8 cellular contexts compared by ENCODE assay signal in genomic region chr16:85564277-85565051, GRCh38. TPM values are rescaled to one million over a fixed set of nuclear protein-coding genes. Genes with fewer than 3 reads are reported as not detected.
DNase-seq lines count a peak whose midpoint lies in the region; ATAC-seq and TF ChIP-seq lines count a peak whose summit lies in the region.

No MANE protein-coding gene starts in this region.

- no peak overlapping the region for H3K4me2 ChIP-seq in hepatocyte

- POLR2A ChIA-PET in activated CD4-positive, alpha-beta memory T cell treated with anti-CD3 and anti-CD28 coated beads for 36 hours (lab: Charles Lee) = interaction anchor here (2.5 kb wide), 1 partner anchor 10 kb away, joined by 20 read pairs; no protein-coding TSS in a partner anchor

- ATAC-seq in GM19452 (IDR thresholded peaks at IDR 0.05; ENCODE audit: unreplicated experiment) = no peak

- peaks cover 2% of the 10 kb centered on the region for H3K36me3 Mint-ChIP-seq in activated CD4-positive, alpha-beta memory T cell treated with anti-CD3 and anti-CD28 coated beads for 36 hours

- no peaks in the 10 kb centered on the region for H3K27me3 Mint-ChIP-seq in activated CD4-positive, alpha-beta memory T cell treated with anti-CD3 and anti-CD28 coated beads for 36 hours

- intact Hi-C loops in activated CD4-positive, alpha-beta memory T cell treated with anti-CD3 and anti-CD28 coated beads for 36 hours (cut with micrococcal nuclease) = no loop called here

- H3K36me3 ChIP-seq in hepatocyte (replicated peaks; ENCODE audit: insufficient read depth, low read depth) (no peaks in the 10 kb centered on the region), subcutaneous abdominal adipose tissue (ENCODE audit: control insufficient read depth in 5 of 5, insufficient read depth in 5 of 5, low read length in 5 of 5) (peaks cover 0 to 2% (median 0%) of the 10 kb centered on the region in 5 donors)

- peak overlapping the region; percentile 22 to 68 (median 61) for H3K9ac ChIP-seq in subcutaneous abdominal adipose tissue (ENCODE audit: low read length in 5 of 5)

- DNase-seq in NCI-H82 (lab: John Stamatoyannopoulos, UW) (peak; percentile 50), NCI-H82 treated with DMSO at 0.1 percent for 48 hours (lab: John Stamatoyannopoulos, UW; ENCODE audit: unreplicated experiment) (no peak), hepatocyte (ENCODE audit: low spot score) (no peak), NCI-H2081 (lab: John Stamatoyannopoulos, UW) (no peak), cortex of kidney (lab: John Stamatoyannopoulos, UW) (no peak)
- peak; percentile 82 for DNase-seq in activated CD4-positive, alpha-beta memory T cell treated with anti-CD3 and anti-CD28 coated beads for 36 hours

- peak; percentile 45 for TF ChIP-seq CTCF in hepatocyte (IDR thresholded peaks at IDR 0.05; ENCODE audit: poor library complexity)

- peaks cover 97% of the 10 kb centered on the region for H3K79me2 ChIP-seq in hepatocyte

- CTCF ChIA-PET in activated CD4-positive, alpha-beta memory T cell treated with anti-CD3 and anti-CD28 coated beads for 36 hours (lab: Charles Lee) = interaction anchor here (1.6 to 2.8 kb wide), 3 partner anchors 11 to 52 kb away, joined by 7 to 30 read pairs (median 15); no protein-coding TSS in a partner anchor

- H3K4me1 ChIP-seq in hepatocyte (ENCODE audit: insufficient read depth) (peaks cover 52% of the 10 kb centered on the region), subcutaneous abdominal adipose tissue (ENCODE audit: control insufficient read depth in 5 of 5, insufficient read depth in 5 of 5, low read length in 5 of 5) (peaks cover 36 to 97% (median 93%) of the 10 kb centered on the region in 5 donors)

- 91% methylated on average over 16 of the region's 16 CpGs for WGBS in hepatocyte (ENCODE audit: low lambda C conversion rate, missing lambda C conversion rate)

- H4K20me1 ChIP-seq in hepatocyte (ENCODE audit: insufficient read depth, poor library complexity, severe bottlenecking) = peaks cover 65% of the 10 kb centered on the region

- no peaks in the 10 kb centered on the region for H3K9me2 ChIP-seq in hepatocyte (replicated peaks; ENCODE audit: insufficient read depth)

- no peaks in the 10 kb centered on the region for H3K27me3 ChIP-seq in hepatocyte
- H3K27me3 ChIP-seq in subcutaneous abdominal adipose tissue (ENCODE audit: control insufficient read depth in 5 of 5, insufficient read depth in 4 of 5, low read length in 5 of 5) = no peaks in the 10 kb centered on the region

- H3K4me1 Mint-ChIP-seq in activated CD4-positive, alpha-beta memory T cell treated with anti-CD3 and anti-CD28 coated beads for 36 hours (ENCODE audit: low read depth) = peaks cover 45% of the 10 kb centered on the region

- no peak overlapping the region for H3K27ac Mint-ChIP-seq in activated CD4-positive, alpha-beta memory T cell treated with anti-CD3 and anti-CD28 coated beads for 36 hours

- H3K27ac ChIP-seq in hepatocyte = no peak overlapping the region
- H3K27ac ChIP-seq in subcutaneous abdominal adipose tissue (ENCODE audit: low read depth, low read length) = peak overlapping the region; percentile 98

- no peak overlapping the region for H3K4me3 Mint-ChIP-seq in activated CD4-positive, alpha-beta memory T cell treated with anti-CD3 and anti-CD28 coated beads for 36 hours

- H3K4me3 ChIP-seq in hepatocyte = no peak overlapping the region
- H3K4me3 ChIP-seq in subcutaneous abdominal adipose tissue (ENCODE audit: low read depth in 1 of 5, low read length in 5 of 5) = peak overlapping the region; percentile 41 to 51 (median 47)

- H2AFZ ChIP-seq in hepatocyte = no peak overlapping the region

- peaks cover 7% of the 10 kb centered on the region for H3K9me3 Mint-ChIP-seq in activated CD4-positive, alpha-beta memory T cell treated with anti-CD3 and anti-CD28 coated beads for 36 hours

- H3K9me3 ChIP-seq in hepatocyte (ENCODE audit: low read depth) = no peaks in the 10 kb centered on the region
- peaks cover 0 to 6% (median 4%) of the 10 kb centered on the region in 5 donors for H3K9me3 ChIP-seq in subcutaneous abdominal adipose tissue (ENCODE audit: control insufficient read depth in 5 of 5, low read length in 5 of 5)

RNA-seq across cellular contexts. Expression of gene GSE1, which starts 48.7 kb away (rescaled TPM):
- 10 to 100 TPM; 15.3 to 16.0 TPM for total RNA-seq in activated CD4-positive, alpha-beta memory T cell treated with anti-CD3 and anti-CD28 coated beads for 36 hours
- 32.8 and 43.5 TPM in 2 replicates for total RNA-seq in hepatocyte
- polyA plus RNA-seq in hepatocyte = 27.9 and 33.1 TPM in 2 replicates

Comparison
In these comparisons a context has a peak if more than half of its experiments do, and no peak if none do; other contexts are left out.
1. DNase-seq: peak in NCI-H82 (single experiment) and activated CD4-positive, alpha-beta memory T cell treated with anti-CD3 and anti-CD28 coated beads for 36 hours (single experiment); none in NCI-H82 treated with DMSO at 0.1 percent for 48 hours (single experiment), hepatocyte (single experiment), NCI-H2081 (0 of 2) and cortex of kidney (single experiment).